In genomic region chr1:228294717-228295116, GRCh38 we compare ENCODE assay signal across 21 cellular contexts.
"Had no signal": no experiment of that assay in that cellular context is flagged by ENCODE, and none has a peak within 500 bp of the region (broad histone marks: within the 10 kb centered on the region; RNA-seq: fewer than 3 reads in every experiment).

No MANE protein-coding gene starts in this region.

- H3K27ac ChIP-seq: colonic mucosa, epithelial cell of prostate, esophagus muscularis mucosa, gastroesophageal sphincter, parathyroid adenoma, psoas muscle, testis, tibial nerve had no signal

- DNase-seq: colonic mucosa; effector CD4-positive, alpha-beta T cell; immature natural killer cell; occipital lobe; retina; stimulated activated CD4-positive, alpha-beta T cell treated with anti-CD3 and anti-CD28 coated beads, Interleukin-2, amount 100 ng/mL, for 24 hours; stimulated activated CD4-positive, alpha-beta T cell treated with anti-CD3 and anti-CD28 coated beads, Interleukin-4, amount 100 ng/mL, for 4 hours; stimulated activated naive B cell treated with anti-CD40 and anti-IgM and Interleukin-4, amounts not matched to agents 10 μg/mL and 1 μg/mL and 100 μg/mL, for 72 hours; stimulated activated naive CD8-positive, alpha-beta T cell treated with anti-CD3 and anti-CD28 coated beads, Interleukin-15, amount 100 ng/mL, for 72 hours; testis had no signal

- H3K36me3 Mint-ChIP-seq: natural killer cell treated with Interleukin-12 subunit alpha and Interleukin-12 subunit beta and Interleukin-15 and Interleukin-18, amount 100 ng/mL, for 72 hours had no signal

- H2AFZ ChIP-seq: parathyroid adenoma had no signal

- H3K4me3 Mint-ChIP-seq: immature natural killer cell; memory B cell; mesothelial cell of epicardium; natural killer cell treated with Interleukin-12 subunit alpha and Interleukin-12 subunit beta and Interleukin-15 and Interleukin-18, amount 100 ng/mL, for 72 hours; stimulated activated naive B cell treated with anti-CD40 and anti-IgM and Interleukin-4, amounts not matched to agents 10 μg/mL and 1 μg/mL and 100 μg/mL, for 72 hours; stimulated activated naive CD8-positive, alpha-beta T cell treated with anti-CD3 and anti-CD28 coated beads, Interleukin-15, amount 100 ng/mL, for 72 hours had no signal

- H3K9me3 ChIP-seq: colonic mucosa, psoas muscle, testis had no signal

- H3K27me3 ChIP-seq: cardiac muscle cell, colonic mucosa, esophagus muscularis mucosa, gastroesophageal sphincter, testis, tibial nerve had no signal

- ATAC-seq: gastroesophageal sphincter; natural killer cell treated with Interleukin-12 subunit alpha and Interleukin-12 subunit beta and Interleukin-15 and Interleukin-18, amount 100 ng/mL, for 72 hours; psoas muscle; sciatic nerve; stimulated activated naive B cell treated with anti-CD40 and anti-IgM and Interleukin-4, amounts not matched to agents 10 μg/mL and 1 μg/mL and 100 μg/mL, for 72 hours; stimulated activated naive CD8-positive, alpha-beta T cell treated with anti-CD3 and anti-CD28 coated beads, Interleukin-15, amount 100 ng/mL, for 72 hours had no signal

- H3K27me3 Mint-ChIP-seq: natural killer cell treated with Interleukin-12 subunit alpha and Interleukin-12 subunit beta and Interleukin-15 and Interleukin-18, amount 100 ng/mL, for 72 hours; stimulated activated naive B cell treated with anti-CD40 and anti-IgM and Interleukin-4, amounts not matched to agents 10 μg/mL and 1 μg/mL and 100 μg/mL, for 72 hours; stimulated activated naive CD8-positive, alpha-beta T cell treated with anti-CD3 and anti-CD28 coated beads, Interleukin-15, amount 100 ng/mL, for 72 hours had no signal

- H3K4me1 Mint-ChIP-seq: immature natural killer cell; mesothelial cell of epicardium; stimulated activated naive B cell treated with anti-CD40 and anti-IgM and Interleukin-4, amounts not matched to agents 10 μg/mL and 1 μg/mL and 100 μg/mL, for 72 hours; stimulated activated naive CD8-positive, alpha-beta T cell treated with anti-CD3 and anti-CD28 coated beads, Interleukin-15, amount 100 ng/mL, for 72 hours had no signal

- H3K4me3 ChIP-seq: cardiac muscle cell, colonic mucosa, esophagus muscularis mucosa, gastroesophageal sphincter, psoas muscle, testis, tibial nerve had no signal

- H3K4me1 ChIP-seq: colonic mucosa, esophagus muscularis mucosa, gastroesophageal sphincter, parathyroid adenoma, psoas muscle, testis, tibial nerve had no signal

- H3K27ac Mint-ChIP-seq: immature natural killer cell; memory B cell; mesothelial cell of epicardium; natural killer cell treated with Interleukin-12 subunit alpha and Interleukin-12 subunit beta and Interleukin-15 and Interleukin-18, amount 100 ng/mL, for 72 hours; stimulated activated naive B cell treated with anti-CD40 and anti-IgM and Interleukin-4, amounts not matched to agents 10 μg/mL and 1 μg/mL and 100 μg/mL, for 72 hours; stimulated activated naive CD8-positive, alpha-beta T cell treated with anti-CD3 and anti-CD28 coated beads, Interleukin-15, amount 100 ng/mL, for 72 hours had no signal

- H3K79me2 ChIP-seq: parathyroid adenoma had no signal

- H3K9ac ChIP-seq: parathyroid adenoma had no signal

- H3K36me3 ChIP-seq: colonic mucosa had no signal
